Comparison of ENCODE assay signal across 20 cellular contexts in genomic region chr6:33719326-33719987, GRCh38. TPM values are rescaled to one million over a fixed set of nuclear protein-coding genes. Genes with fewer than 3 reads are reported as not detected.
DNase-seq lines count a peak whose midpoint lies in the region; ATAC-seq and TF ChIP-seq lines count a peak whose summit lies in the region.
"Had no signal": no experiment of that assay in that cellular context is flagged by ENCODE, and none has a peak within 500 bp of the region (broad histone marks: within the 10 kb centered on the region; RNA-seq: fewer than 3 reads in every experiment).

No MANE protein-coding gene starts in this region.

- no peak overlapping the region for H3K27ac Mint-ChIP-seq in chondrocyte (ENCODE audit: unreplicated experiment)
- H3K27ac Mint-ChIP-seq: IgD-negative memory B cell, neural progenitor cell had no signal

- DNase-seq in DMS79 treated with DMSO at 0.1 percent for 48 hours (lab: John Stamatoyannopoulos, UW) (peak; percentile 99), NCI-H69 (lab: John Stamatoyannopoulos, UW) (peak; percentile 53), chondrocyte (ENCODE audit: low spot score) (no peak), NOMO-1 treated with dmso at 0.1 percent for 144 hours (lab: John Stamatoyannopoulos, UW; ENCODE audit: unreplicated experiment) (no peak)
- DNase-seq: activated CD4-positive, CD25-positive, alpha-beta regulatory T cell treated with anti-CD3 and anti-CD28 coated beads, Interleukin-2, amount 50 U/mL, for 72 hours; activated gamma-delta T cell; central memory CD4-positive, alpha-beta T cell; effector CD4-positive, alpha-beta T cell; heart right ventricle; mesendoderm; PC-3; right cardiac atrium; T-helper 2 cell had no signal

- no peak overlapping the region for H3K4me3 ChIP-seq in muscle layer of duodenum (ENCODE audit: low read depth in 1 of 2, low read length in 2 of 2)
- H3K4me3 ChIP-seq: heart right ventricle, neural progenitor cell, SJSA1 had no signal

- peaks cover 0 to 20% of the 10 kb centered on the region in 2 donors for H3K4me1 ChIP-seq in muscle layer of duodenum (ENCODE audit: control insufficient read depth in 1 of 2, insufficient read depth in 2 of 2, low read length in 2 of 2)
- H3K4me1 ChIP-seq: neural progenitor cell, SJSA1 had no signal

- H3K27me3 Mint-ChIP-seq in chondrocyte (ENCODE audit: low read depth): peaks cover 2% of the 10 kb centered on the region

- no peak overlapping the region for H3K4me3 Mint-ChIP-seq in chondrocyte (ENCODE audit: unreplicated experiment)
- H3K4me3 Mint-ChIP-seq: neural progenitor cell had no signal

- TF ChIP-seq CTCF in C4-2B (conservative IDR thresholded peaks at IDR 0.05): no peak
- no peak for TF ChIP-seq CTCF in chondrocyte (IDR thresholded peaks at IDR 0.05)

- no peaks in the 10 kb centered on the region for H3K36me3 Mint-ChIP-seq in chondrocyte (ENCODE audit: low read depth)
- H3K36me3 Mint-ChIP-seq: neural progenitor cell had no signal

- H3K9me3 Mint-ChIP-seq in chondrocyte (ENCODE audit: low read depth): no peaks in the 10 kb centered on the region
- H3K9me3 Mint-ChIP-seq: neural progenitor cell had no signal

- H3K9me3 ChIP-seq in muscle layer of duodenum (ENCODE audit: control insufficient read depth in 1 of 2, low read length in 2 of 2): no peaks in the 10 kb centered on the region
- H3K9me3 ChIP-seq: heart right ventricle, SJSA1 had no signal

- H3K4me1 Mint-ChIP-seq in chondrocyte (ENCODE audit: low read depth): peaks cover 11% of the 10 kb centered on the region

- ATAC-seq in HG02938 (IDR thresholded peaks at IDR 0.05; ENCODE audit: unreplicated experiment) (no peak), HG03469 (IDR thresholded peaks at IDR 0.05; ENCODE audit: unreplicated experiment) (no peak)
- ATAC-seq: heart right ventricle, PC-3, right cardiac atrium had no signal

- H3K27ac ChIP-seq in C4-2B (peak overlapping the region; percentile 92), muscle layer of duodenum (ENCODE audit: low read length) (peak overlapping the region; percentile 64)
- H3K27ac ChIP-seq: neural progenitor cell, SJSA1 had no signal

- no peaks in the 10 kb centered on the region for H3K27me3 ChIP-seq in muscle layer of duodenum (ENCODE audit: low read depth, low read length)
- H3K27me3 ChIP-seq: neural progenitor cell, SJSA1 had no signal

- H3K36me3 ChIP-seq in muscle layer of duodenum (ENCODE audit: control insufficient read depth in 1 of 2, insufficient read depth in 2 of 2, low read length in 2 of 2): no peaks in the 10 kb centered on the region
- H3K36me3 ChIP-seq: neural progenitor cell, SJSA1 had no signal

RNA-seq across cellular contexts. Expression of gene UQCC2, which starts 8.0 kb away (rescaled TPM):
- total RNA-seq in chondrocyte: 64.5 to 80.2 TPM (median 67.6 TPM) in 3 replicates

RNA-seq across cellular contexts. Expression of gene IP6K3, which starts 27.2 kb away (rescaled TPM):
- 6.1 to 9.0 TPM (median 6.5 TPM) in 3 replicates for total RNA-seq in chondrocyte
- total RNA-seq: PC-3 had no signal

Comparison
In these comparisons a context has a peak if more than half of its experiments do, and no peak if none do; other contexts are left out.
1. DNase-seq: peak in DMS79 treated with DMSO at 0.1 percent for 48 hours (single experiment) and NCI-H69 (single experiment); none in chondrocyte (single experiment) and NOMO-1 treated with dmso at 0.1 percent for 144 hours (single experiment).